ENCODE assay signal across 8 cellular contexts in genomic region chr3:152834354-152835310, GRCh38. TPM values are rescaled to one million over a fixed set of nuclear protein-coding genes. Genes with fewer than 3 reads are reported as not detected.
DNase-seq lines count a peak whose midpoint lies in the region; ATAC-seq and TF ChIP-seq lines count a peak whose summit lies in the region.

Gene P2RY1, plus strand, starts transcription at chr3:152835131. Its CDS starts 652 bp downstream, at chr3:152835783.

- peaks cover 17 to 25% of the 10 kb centered on the region in 2 donors for H3K27me3 Mint-ChIP-seq in natural killer cell treated with Interleukin-12 subunit alpha and Interleukin-12 subunit beta and Interleukin-15 and Interleukin-18, amount 100 ng/mL, for 72 hours

- no peaks in the 10 kb centered on the region for H3K36me3 ChIP-seq in vagina

- H3K27ac Mint-ChIP-seq in natural killer cell treated with Interleukin-12 subunit alpha and Interleukin-12 subunit beta and Interleukin-15 and Interleukin-18, amount 100 ng/mL, for 72 hours = no peak within 1 kb of the TSS

- peaks cover 5% of the 10 kb centered on the region for H3K36me3 Mint-ChIP-seq in natural killer cell treated with Interleukin-12 subunit alpha and Interleukin-12 subunit beta and Interleukin-15 and Interleukin-18, amount 100 ng/mL, for 72 hours

- H3K9me3 Mint-ChIP-seq in natural killer cell treated with Interleukin-12 subunit alpha and Interleukin-12 subunit beta and Interleukin-15 and Interleukin-18, amount 100 ng/mL, for 72 hours = no peaks in the 10 kb centered on the region

- peaks cover 7 to 10% of the 10 kb centered on the region in 2 donors for H3K4me1 Mint-ChIP-seq in natural killer cell treated with Interleukin-12 subunit alpha and Interleukin-12 subunit beta and Interleukin-15 and Interleukin-18, amount 100 ng/mL, for 72 hours (ENCODE audit: low read depth in 2 of 2)

- peaks cover 25% of the 10 kb centered on the region for H3K4me1 ChIP-seq in vagina

- TF ChIP-seq POLR2A in vagina (IDR thresholded peaks at IDR 0.05) = peak in 1 of 2 donors; percentile 22

- peak within 1 kb of the TSS; percentile 80 for H3K4me3 Mint-ChIP-seq in natural killer cell treated with Interleukin-12 subunit alpha and Interleukin-12 subunit beta and Interleukin-15 and Interleukin-18, amount 100 ng/mL, for 72 hours

- H3K27ac ChIP-seq in vagina = peak within 1 kb of the TSS; percentile 81

- intact Hi-C loops in vagina (cut with DNase I) = no loop called here

- DNase-seq in Ammon's horn (ENCODE audit: low spot score) (peak; percentile 66), NCI-H2107 (lab: John Stamatoyannopoulos, UW) (peak; percentile 41), foreskin melanocyte (peak; percentile 63), vagina (ENCODE audit: extremely low spot score in 2 of 2) (peak in 1 of 2 donors; percentile 92)
- peak; percentile 73 for DNase-seq in activated CD8-positive, alpha-beta memory T cell treated with anti-CD3 and anti-CD28 coated beads, Interleukin-2, amount 50 U/mL, for 48 hours
- peak; percentile 72 for DNase-seq in natural killer cell treated with Interleukin-12 subunit alpha and Interleukin-12 subunit beta and Interleukin-15 and Interleukin-18, amount 100 ng/mL, for 72 hours (ENCODE audit: low spot score)

- no peak for TF ChIP-seq CTCF in vagina (IDR thresholded peaks at IDR 0.05)

- H3K4me3 ChIP-seq in vagina = peak within 1 kb of the TSS; percentile 67 to 71

- no peaks in the 10 kb centered on the region for H3K27me3 ChIP-seq in vagina

- H3K9me3 ChIP-seq in vagina = no peaks in the 10 kb centered on the region

- ATAC-seq in GM18520 (IDR thresholded peaks at IDR 0.05; ENCODE audit: unreplicated experiment) = peak; percentile 62
- peak; percentile 71 for ATAC-seq in HG02970 (IDR thresholded peaks at IDR 0.05; ENCODE audit: low FRiP score, unreplicated experiment)
- ATAC-seq in natural killer cell treated with Interleukin-12 subunit alpha and Interleukin-12 subunit beta and Interleukin-15 and Interleukin-18, amount 100 ng/mL, for 72 hours = peak; percentile 77 to 87

RNA-seq across cellular contexts. Expression of gene P2RY1, which starts in this region (rescaled TPM):
- 1 to 10 TPM; 1.2 to 2.3 TPM for total RNA-seq in natural killer cell treated with Interleukin-12 subunit alpha and Interleukin-12 subunit beta and Interleukin-15 and Interleukin-18, amount 100 ng/mL, for 72 hours
- 17.9 TPM for total RNA-seq in vagina
